10 cellular contexts compared by ENCODE assay signal in the genomic region with DNA sequence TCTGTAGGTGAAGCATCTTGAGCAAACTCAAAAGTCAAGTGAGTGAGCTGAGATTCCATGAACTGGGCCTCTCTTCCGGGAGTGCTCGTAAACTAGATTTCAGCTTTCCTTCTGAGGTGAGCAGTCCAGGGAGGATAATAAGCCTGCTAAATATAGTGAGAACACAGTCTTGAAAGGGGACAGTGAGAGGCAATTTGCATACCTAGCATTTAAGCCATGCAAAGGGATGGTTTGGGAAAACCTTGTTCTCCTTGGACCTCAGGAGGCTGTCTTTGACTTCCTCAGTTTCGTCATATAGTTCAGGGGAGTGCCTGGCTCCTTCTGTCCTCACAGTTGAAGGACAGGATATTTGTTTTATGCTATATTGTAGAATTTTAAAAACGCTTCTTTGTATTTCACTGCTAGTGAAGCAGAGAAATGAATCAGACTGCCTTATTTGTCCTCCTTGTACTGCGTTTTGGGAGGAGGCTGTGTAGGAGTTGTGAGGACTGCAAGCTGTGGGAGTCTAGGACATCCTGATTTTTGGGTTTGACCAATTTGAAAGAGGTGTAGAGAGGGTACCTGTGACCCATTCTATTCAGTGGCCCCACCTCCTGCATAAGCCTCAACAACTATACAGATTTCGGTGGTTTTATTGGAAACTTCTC. TPM values are rescaled to one million over a fixed set of nuclear protein-coding genes. Genes with fewer than 3 reads are reported as not detected.
DNase-seq lines count a peak whose midpoint lies in the region; ATAC-seq and TF ChIP-seq lines count a peak whose summit lies in the region.
"Had no signal": no experiment of that assay in that cellular context is flagged by ENCODE, and none has a peak within 500 bp of the region (broad histone marks: within the 10 kb centered on the region; RNA-seq: fewer than 3 reads in every experiment).

No MANE protein-coding gene starts in this region.

- H3K9me3 Mint-ChIP-seq in central memory CD8-positive, alpha-beta T cell = no peaks in the 10 kb centered on the region

- H3K27ac Mint-ChIP-seq in central memory CD8-positive, alpha-beta T cell (ENCODE audit: low read depth) = peak overlapping the region; percentile 92

- no peak for TF ChIP-seq EP300 in sigmoid colon (IDR thresholded peaks at IDR 0.05)

- peak overlapping the region; percentile 45; the same call in 1 of the 2 replicates for H3K4me3 ChIP-seq in Karpas-422 (ENCODE audit: low read length)
- no peak overlapping the region for H3K4me3 ChIP-seq in sigmoid colon
- H3K4me3 ChIP-seq in testis = no peak overlapping the region

- H3K79me2 ChIP-seq in Karpas-422 (ENCODE audit: low read length) = peaks cover 99% of the 10 kb centered on the region

- TF ChIP-seq POLR2A in sigmoid colon (IDR thresholded peaks at IDR 0.05) = no peak
- no peak for TF ChIP-seq POLR2A in testis (IDR thresholded peaks at IDR 0.05)

- no peak overlapping the region for H2AFZ ChIP-seq in Karpas-422 (ENCODE audit: low read length)

- H3K4me2 ChIP-seq in Karpas-422 (ENCODE audit: low read depth, low read length, poor library complexity, severe bottlenecking) = peak overlapping the region; percentile 64
- H3K4me2 ChIP-seq: KMS-11 had no signal

- ATAC-seq in GM19035 (IDR thresholded peaks at IDR 0.05; ENCODE audit: unreplicated experiment) = peak; percentile 1
- ATAC-seq in central memory CD8-positive, alpha-beta T cell (replicated peaks; ENCODE audit: extremely low read depth, poor library complexity, severe bottlenecking) = no peak

- TF ChIP-seq CTCF in sigmoid colon (IDR thresholded peaks at IDR 0.05) (no peak), testis (IDR thresholded peaks at IDR 0.05) (no peak)

- WGBS in sigmoid colon, 2 donors = 77 to 78% methylated on average over 6 of the region's 6 CpGs
- WGBS in testis, 2 donors = 65 to 78% methylated on average over 6 of the region's 6 CpGs

- peak overlapping the region; percentile 86 for H3K27ac ChIP-seq in Karpas-422 (ENCODE audit: low read length)
- H3K27ac ChIP-seq in sigmoid colon = peak overlapping the region; percentile 80 to 89 (median 84)
- peak overlapping the region in 1 of 2 donors; percentile 56 for H3K27ac ChIP-seq in testis
- H3K27ac ChIP-seq: KMS-11 had no signal

- H3K9ac ChIP-seq in Karpas-422 (ENCODE audit: low read length) = peak overlapping the region; percentile 56
- H3K9ac ChIP-seq: KMS-11 had no signal

- no peaks in the 10 kb centered on the region for H3K27me3 Mint-ChIP-seq in central memory CD8-positive, alpha-beta T cell

- no peaks in the 10 kb centered on the region for H3K9me3 ChIP-seq in Karpas-422 (ENCODE audit: low read length)
- no peaks in the 10 kb centered on the region for H3K9me3 ChIP-seq in sigmoid colon
- H3K9me3 ChIP-seq in testis = no peaks in the 10 kb centered on the region

- H3K36me3 Mint-ChIP-seq in central memory CD8-positive, alpha-beta T cell (ENCODE audit: insufficient read depth) = peaks cover 15% of the 10 kb centered on the region

- H4K20me1 ChIP-seq in Karpas-422 (ENCODE audit: insufficient read depth, low read depth, low read length) = peaks cover 50% of the 10 kb centered on the region

- peaks cover 92% of the 10 kb centered on the region for H3K4me1 Mint-ChIP-seq in central memory CD8-positive, alpha-beta T cell

- no peaks in the 10 kb centered on the region for H3K9me2 ChIP-seq in Karpas-422 (replicated peaks; ENCODE audit: insufficient read depth, low read length)

- intact Hi-C loops in sigmoid colon (cut with DNase I) = loop anchor here (10.0 kb wide), 1 partner anchor 641 kb away; no protein-coding TSS in a partner anchor
- intact Hi-C loops in testis (cut with DNase I; ENCODE audit: low total_unique reads) = no loop called here

- no peaks in the 10 kb centered on the region for H3K27me3 ChIP-seq in Karpas-422 (ENCODE audit: low read length)
- no peaks in the 10 kb centered on the region for H3K27me3 ChIP-seq in sigmoid colon
- H3K27me3 ChIP-seq in testis = no peaks in the 10 kb centered on the region

- H3K36me3 ChIP-seq in Karpas-422 (ENCODE audit: insufficient read depth, low read length) (peaks cover 2% of the 10 kb centered on the region; the same call in 1 of the 2 replicates), sigmoid colon (no peaks in the 10 kb centered on the region), testis (ENCODE audit: low read depth, missing control alignments) (no peaks in the 10 kb centered on the region)

- H3K4me1 ChIP-seq in Karpas-422 (ENCODE audit: low read length) (peaks cover 97% of the 10 kb centered on the region), sigmoid colon (peaks cover 0 to 63% (median 58%) of the 10 kb centered on the region in 4 donors), testis (peaks cover 36% of the 10 kb centered on the region)

- no peak for DNase-seq in Karpas-422
- no peak for DNase-seq in central memory CD8-positive, alpha-beta T cell (ENCODE audit: low spot score in 2 of 2)
- DNase-seq in sigmoid colon = no peak
- no peak for DNase-seq in T-helper 9 cell
- DNase-seq in NCI-H1694 treated with DMSO at 0.1 percent for 48 hours (lab: John Stamatoyannopoulos, UW) = no peak
- DNase-seq in DMS 273 treated with DMSO at 0.1 percent for 48 hours (lab: John Stamatoyannopoulos, UW) = no peak
- no peak for DNase-seq in testis
- DNase-seq: NCI-H524 had no signal

- H3K4me3 Mint-ChIP-seq in central memory CD8-positive, alpha-beta T cell = peak overlapping the region; percentile 73

RNA-seq across cellular contexts. Expression of gene SORL1, which starts 11.7 kb away (rescaled TPM):
- total RNA-seq in Karpas-422 (2014; rRNA removed; shearing (Covaris generic); ENCODE audit: low replicate concordance) = 197 and 232 TPM in 2 replicates
- 10 to 100 TPM in 3 of 4 donors, 1 to 10 TPM in 1; 8.1 to 17.1 (median 14.2) TPM for total RNA-seq in sigmoid colon
- 10 to 100 TPM in 1 of 3 donors, 1 to 10 TPM in 2; 3.2 to 19.8 (median 3.6) TPM for polyA plus RNA-seq in sigmoid colon
- 10 to 100 TPM; 21.8 to 30.0 TPM for total RNA-seq in testis
- 14.7 TPM for polyA plus RNA-seq in testis (ENCODE audit: insufficient read depth, low read depth, low replicate concordance)
